1 cellular context compared by ENCODE assay signal in the genomic region with DNA sequence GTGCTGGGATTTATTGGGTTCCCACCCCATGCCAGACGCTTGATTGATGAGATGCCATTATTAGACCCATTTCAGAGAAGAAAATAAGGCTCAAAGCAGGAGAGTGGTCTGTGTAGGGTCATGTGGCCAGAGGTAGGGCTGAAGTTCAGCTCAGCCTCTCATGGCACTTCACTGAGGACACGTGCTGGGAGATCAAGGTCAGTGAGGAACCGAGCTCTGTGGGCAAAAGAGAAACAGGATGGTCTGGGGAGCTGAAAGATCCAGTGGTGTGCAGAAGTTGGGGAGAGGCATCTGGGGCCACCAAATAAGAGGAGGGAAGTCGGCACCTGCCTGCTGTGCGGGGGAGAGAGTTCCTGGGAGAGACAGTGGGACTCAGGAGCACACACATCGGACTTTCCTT.
TF ChIP-seq lines count a peak whose summit lies in the region.

No MANE protein-coding gene starts in this region.

TF ChIP-seq in HepG2, 621 proteins besides CTCF, POLR2A, EP300 and RAD21 (continued from another document):
- TF ChIP-seq, protein P1, sequence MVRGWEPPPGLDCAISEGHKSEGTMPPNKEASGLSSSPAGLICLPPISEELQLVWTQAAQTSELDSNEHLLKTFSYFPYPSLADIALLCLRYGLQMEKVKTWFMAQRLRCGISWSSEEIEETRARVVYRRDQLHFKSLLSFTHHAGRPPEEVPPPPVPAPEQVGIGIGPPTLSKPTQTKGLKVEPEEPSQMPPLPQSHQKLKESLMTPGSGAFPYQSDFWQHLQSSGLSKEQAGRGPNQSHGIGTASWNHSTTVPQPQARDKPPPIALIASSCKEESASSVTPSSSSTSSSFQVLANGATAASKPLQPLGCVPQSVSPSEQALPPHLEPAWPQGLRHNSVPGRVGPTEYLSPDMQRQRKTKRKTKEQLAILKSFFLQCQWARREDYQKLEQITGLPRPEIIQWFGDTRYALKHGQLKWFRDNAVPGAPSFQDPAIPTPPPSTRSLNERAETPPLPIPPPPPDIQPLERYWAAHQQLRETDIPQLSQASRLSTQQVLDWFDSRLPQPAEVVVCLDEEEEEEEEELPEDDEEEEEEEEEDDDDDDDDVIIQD (CRISPR knock-in tag; IDR thresholded peaks at IDR 0.05; ENCODE audit: low read depth): no peak
- TF ChIP-seq FOXA3 (CRISPR knock-in tag; IDR thresholded peaks at IDR 0.05) (no peak), ZNF567 (CRISPR knock-in tag; IDR thresholded peaks at IDR 0.05; ENCODE audit: borderline replicate concordance) (no peak), HDAC1 (CRISPR knock-in tag; IDR thresholded peaks at IDR 0.05) (peak; percentile 40; the same call in 1 of the 2 replicates), MTF2 (CRISPR knock-in tag; IDR thresholded peaks at IDR 0.05; ENCODE audit: borderline replicate concordance) (no peak), RXRB (CRISPR knock-in tag; IDR thresholded peaks at IDR 0.05; ENCODE audit: borderline replicate concordance) (peak; percentile 60), ZFP82 (CRISPR knock-in tag; IDR thresholded peaks at IDR 0.05; ENCODE audit: borderline replicate concordance) (no peak), KDM1A (CRISPR knock-in tag; IDR thresholded peaks at IDR 0.05) (peak; percentile 56; the same call in 1 of the 2 replicates), ZNF33A (CRISPR knock-in tag; IDR thresholded peaks at IDR 0.05; ENCODE audit: borderline replicate concordance) (no peak), ZNF747 (CRISPR knock-in tag; IDR thresholded peaks at IDR 0.05; ENCODE audit: borderline replicate concordance) (peak; percentile 34; the same call in 1 of the 2 replicates), ZNF724P (CRISPR knock-in tag; IDR thresholded peaks at IDR 0.05; ENCODE audit: borderline replicate concordance) (no peak), MYC (CRISPR knock-in tag; IDR thresholded peaks at IDR 0.05; ENCODE audit: borderline replicate concordance) (peak; percentile 33; the same call in 1 of the 2 replicates), ZNF441 (CRISPR knock-in tag; IDR thresholded peaks at IDR 0.05; ENCODE audit: borderline replicate concordance) (peak; percentile 84), ZBTB7A (CRISPR knock-in tag; IDR thresholded peaks at IDR 0.05) (no peak), SPEN (CRISPR knock-in tag; IDR thresholded peaks at IDR 0.05; ENCODE audit: low read depth) (peak; percentile 48; the same call in 1 of the 2 replicates), ZNF652 (CRISPR knock-in tag; IDR thresholded peaks at IDR 0.05; ENCODE audit: borderline replicate concordance, low read depth) (no peak), ZNF678 (CRISPR knock-in tag; IDR thresholded peaks at IDR 0.05) (no peak), RAD51 (IDR thresholded peaks at IDR 0.05; ENCODE audit: borderline replicate concordance) (peak; percentile 56; the same call in 1 of the 2 replicates)
- TF ChIP-seq, protein P2, sequence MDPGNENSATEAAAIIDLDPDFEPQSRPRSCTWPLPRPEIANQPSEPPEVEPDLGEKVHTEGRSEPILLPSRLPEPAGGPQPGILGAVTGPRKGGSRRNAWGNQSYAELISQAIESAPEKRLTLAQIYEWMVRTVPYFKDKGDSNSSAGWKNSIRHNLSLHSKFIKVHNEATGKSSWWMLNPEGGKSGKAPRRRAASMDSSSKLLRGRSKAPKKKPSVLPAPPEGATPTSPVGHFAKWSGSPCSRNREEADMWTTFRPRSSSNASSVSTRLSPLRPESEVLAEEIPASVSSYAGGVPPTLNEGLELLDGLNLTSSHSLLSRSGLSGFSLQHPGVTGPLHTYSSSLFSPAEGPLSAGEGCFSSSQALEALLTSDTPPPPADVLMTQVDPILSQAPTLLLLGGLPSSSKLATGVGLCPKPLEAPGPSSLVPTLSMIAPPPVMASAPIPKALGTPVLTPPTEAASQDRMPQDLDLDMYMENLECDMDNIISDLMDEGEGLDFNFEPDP (CRISPR knock-in tag; conservative IDR thresholded peaks at IDR 0.05): no peak
- TF ChIP-seq, protein P3, sequence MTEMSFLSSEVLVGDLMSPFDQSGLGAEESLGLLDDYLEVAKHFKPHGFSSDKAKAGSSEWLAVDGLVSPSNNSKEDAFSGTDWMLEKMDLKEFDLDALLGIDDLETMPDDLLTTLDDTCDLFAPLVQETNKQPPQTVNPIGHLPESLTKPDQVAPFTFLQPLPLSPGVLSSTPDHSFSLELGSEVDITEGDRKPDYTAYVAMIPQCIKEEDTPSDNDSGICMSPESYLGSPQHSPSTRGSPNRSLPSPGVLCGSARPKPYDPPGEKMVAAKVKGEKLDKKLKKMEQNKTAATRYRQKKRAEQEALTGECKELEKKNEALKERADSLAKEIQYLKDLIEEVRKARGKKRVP (CRISPR knock-in tag; IDR thresholded peaks at IDR 0.05): no peak
- TF ChIP-seq, protein P4, sequence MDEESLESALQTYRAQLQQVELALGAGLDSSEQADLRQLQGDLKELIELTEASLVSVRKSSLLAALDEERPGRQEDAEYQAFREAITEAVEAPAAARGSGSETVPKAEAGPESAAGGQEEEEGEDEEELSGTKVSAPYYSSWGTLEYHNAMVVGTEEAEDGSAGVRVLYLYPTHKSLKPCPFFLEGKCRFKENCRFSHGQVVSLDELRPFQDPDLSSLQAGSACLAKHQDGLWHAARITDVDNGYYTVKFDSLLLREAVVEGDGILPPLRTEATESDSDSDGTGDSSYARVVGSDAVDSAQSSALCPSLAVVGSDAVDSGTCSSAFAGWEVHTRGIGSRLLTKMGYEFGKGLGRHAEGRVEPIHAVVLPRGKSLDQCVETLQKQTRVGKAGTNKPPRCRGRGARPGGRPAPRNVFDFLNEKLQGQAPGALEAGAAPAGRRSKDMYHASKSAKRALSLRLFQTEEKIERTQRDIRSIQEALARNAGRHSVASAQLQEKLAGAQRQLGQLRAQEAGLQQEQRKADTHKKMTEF (CRISPR knock-in tag; IDR thresholded peaks at IDR 0.05): 0 out of 2 replicates have a peak, but pooled peaks have one; percentile 13
- TF ChIP-seq, protein P5, sequence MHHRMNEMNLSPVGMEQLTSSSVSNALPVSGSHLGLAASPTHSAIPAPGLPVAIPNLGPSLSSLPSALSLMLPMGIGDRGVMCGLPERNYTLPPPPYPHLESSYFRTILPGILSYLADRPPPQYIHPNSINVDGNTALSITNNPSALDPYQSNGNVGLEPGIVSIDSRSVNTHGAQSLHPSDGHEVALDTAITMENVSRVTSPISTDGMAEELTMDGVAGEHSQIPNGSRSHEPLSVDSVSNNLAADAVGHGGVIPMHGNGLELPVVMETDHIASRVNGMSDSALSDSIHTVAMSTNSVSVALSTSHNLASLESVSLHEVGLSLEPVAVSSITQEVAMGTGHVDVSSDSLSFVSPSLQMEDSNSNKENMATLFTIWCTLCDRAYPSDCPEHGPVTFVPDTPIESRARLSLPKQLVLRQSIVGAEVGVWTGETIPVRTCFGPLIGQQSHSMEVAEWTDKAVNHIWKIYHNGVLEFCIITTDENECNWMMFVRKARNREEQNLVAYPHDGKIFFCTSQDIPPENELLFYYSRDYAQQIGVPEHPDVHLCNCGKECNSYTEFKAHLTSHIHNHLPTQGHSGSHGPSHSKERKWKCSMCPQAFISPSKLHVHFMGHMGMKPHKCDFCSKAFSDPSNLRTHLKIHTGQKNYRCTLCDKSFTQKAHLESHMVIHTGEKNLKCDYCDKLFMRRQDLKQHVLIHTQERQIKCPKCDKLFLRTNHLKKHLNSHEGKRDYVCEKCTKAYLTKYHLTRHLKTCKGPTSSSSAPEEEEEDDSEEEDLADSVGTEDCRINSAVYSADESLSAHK (CRISPR knock-in tag; IDR thresholded peaks at IDR 0.05; ENCODE audit: borderline replicate concordance): no peak
- TF ChIP-seq, protein P6, sequence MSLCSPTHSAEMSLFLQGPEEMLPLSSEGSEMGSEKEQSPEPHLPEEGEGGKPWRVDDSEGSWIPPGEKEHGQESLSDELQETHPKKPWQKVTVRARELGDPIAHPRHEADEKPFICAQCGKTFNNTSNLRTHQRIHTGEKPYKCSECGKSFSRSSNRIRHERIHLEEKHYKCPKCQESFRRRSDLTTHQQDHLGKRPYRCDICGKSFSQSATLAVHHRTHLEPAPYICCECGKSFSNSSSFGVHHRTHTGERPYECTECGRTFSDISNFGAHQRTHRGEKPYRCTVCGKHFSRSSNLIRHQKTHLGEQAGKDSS (CRISPR knock-in tag; IDR thresholded peaks at IDR 0.05; ENCODE audit: borderline replicate concordance, low read depth): no peak
- TF ChIP-seq, protein P7, sequence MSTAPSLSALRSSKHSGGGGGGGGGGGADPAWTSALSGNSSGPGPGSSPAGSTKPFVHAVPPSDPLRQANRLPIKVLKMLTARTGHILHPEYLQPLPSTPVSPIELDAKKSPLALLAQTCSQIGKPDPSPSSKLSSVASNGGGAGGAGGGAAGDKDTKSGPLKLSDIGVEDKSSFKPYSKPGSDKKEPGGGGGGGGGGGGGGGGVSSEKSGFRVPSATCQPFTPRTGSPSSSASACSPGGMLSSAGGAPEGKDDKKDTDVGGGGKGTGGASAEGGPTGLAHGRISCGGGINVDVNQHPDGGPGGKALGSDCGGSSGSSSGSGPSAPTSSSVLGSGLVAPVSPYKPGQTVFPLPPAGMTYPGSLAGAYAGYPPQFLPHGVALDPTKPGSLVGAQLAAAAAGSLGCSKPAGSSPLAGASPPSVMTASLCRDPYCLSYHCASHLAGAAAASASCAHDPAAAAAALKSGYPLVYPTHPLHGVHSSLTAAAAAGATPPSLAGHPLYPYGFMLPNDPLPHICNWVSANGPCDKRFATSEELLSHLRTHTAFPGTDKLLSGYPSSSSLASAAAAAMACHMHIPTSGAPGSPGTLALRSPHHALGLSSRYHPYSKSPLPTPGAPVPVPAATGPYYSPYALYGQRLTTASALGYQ (CRISPR knock-in tag; IDR thresholded peaks at IDR 0.05): no peak
